17 cellular contexts compared by ENCODE assay signal in the genomic region with DNA sequence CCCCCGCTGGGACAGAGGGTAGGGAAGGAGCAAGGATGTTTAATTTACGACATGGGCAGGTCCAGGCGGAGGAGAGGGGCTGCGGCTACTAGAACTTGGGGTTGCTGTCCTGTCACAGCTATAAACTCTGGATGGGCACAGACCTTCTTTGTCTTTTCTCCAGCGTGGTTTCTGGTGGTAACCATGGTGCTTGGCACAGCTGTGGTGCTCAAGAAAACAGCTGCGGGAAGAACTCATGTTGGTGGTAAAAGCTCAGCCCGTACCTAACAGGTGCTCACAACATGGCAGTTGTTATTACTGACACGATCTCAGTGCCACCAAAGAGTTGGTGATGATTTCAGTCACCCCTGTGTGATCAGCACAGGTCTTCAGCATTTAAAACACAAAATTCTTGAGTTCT. TPM values are rescaled to one million over a fixed set of nuclear protein-coding genes. Genes with fewer than 3 reads are reported as not detected.
A peak's percentile ranks its signal among the peaks of the same experiment; 100 is the strongest.
DNase-seq lines count a peak whose midpoint lies in the region; ATAC-seq and TF ChIP-seq lines count a peak whose summit lies in the region.
"Had no signal": no experiment of that assay in that cellular context is flagged by ENCODE, and none has a peak within 500 bp of the region (broad histone marks: within the 10 kb centered on the region; RNA-seq: fewer than 3 reads in every experiment).

No MANE protein-coding gene starts in this region.

- intact Hi-C loops in IMR-90 (cut with micrococcal nuclease) = no loop called here
- intact Hi-C loops in posterior vena cava (cut with DNase I) = no loop called here
- intact Hi-C loops in ascending aorta (cut with DNase I) = no loop called here

- WGBS in IMR-90 (ENCODE audit: extremely low coverage in 2 of 2, insufficient read length in 1 of 2), 2 experiments = 81% methylated on average over 6 of the region's 8 CpGs; no CpG with 5 or more reads in 1 of the 2 experiments

- H3K4me3 ChIP-seq in IMR-90 (ENCODE audit: insufficient read depth, low read depth, low read length) (no peak overlapping the region), ascending aorta (no peak overlapping the region)

- no peak overlapping the region for H2BK15ac ChIP-seq in IMR-90 (ENCODE audit: low read depth, low read length)

- TF ChIP-seq CTCF in IMR-90 (conservative IDR thresholded peaks at IDR 0.05; ENCODE audit: low read depth, low read length) = no peak
- no peak for TF ChIP-seq CTCF in ascending aorta (IDR thresholded peaks at IDR 0.05)

- no peak overlapping the region for H3K56ac ChIP-seq in IMR-90 (ENCODE audit: extremely low read depth, insufficient read depth, low read length)

- in situ Hi-C loops in IMR-90 (cut with MboI; ENCODE audit: low sequenced_read_pairs) = no loop called here

- H3K4ac ChIP-seq in IMR-90 (ENCODE audit: low read depth, low read length) = no peak overlapping the region

- no peak overlapping the region for H2BK5ac ChIP-seq in IMR-90 (ENCODE audit: low read depth, low read length, poor library complexity, severe bottlenecking)

- H3K4me2 ChIP-seq in IMR-90 (ENCODE audit: low read depth, low read length) = no peak overlapping the region

- POLR2A ChIA-PET in IMR-90 (lab: Charles Lee; ENCODE audit: unreplicated experiment) = no interaction called here

- H3K9me1 ChIP-seq in IMR-90 (ENCODE audit: insufficient read depth, low read length) = no peaks in the 10 kb centered on the region

- H3K36me3 ChIP-seq in IMR-90 (ENCODE audit: control insufficient read depth, insufficient read depth, low read length) = no peaks in the 10 kb centered on the region
- H3K36me3 ChIP-seq in ascending aorta = no peaks in the 10 kb centered on the region

- dilution Hi-C loops in IMR-90 (cut with HindIII; ENCODE audit: low sequenced_read_pairs, unreplicated experiment) = no loop called here

- H2BK120ac ChIP-seq in IMR-90 (ENCODE audit: low read depth, low read length) = no peak overlapping the region

- no peak for DNase-seq in IMR-90
- peak; percentile 15 for DNase-seq in foreskin melanocyte
- peak; percentile 31 for DNase-seq in posterior vena cava (ENCODE audit: low spot score)
- no peak for DNase-seq in ascending aorta (ENCODE audit: low spot score in 2 of 2)
- DNase-seq in activated T-cell treated with anti-CD3 and anti-CD28 coated beads for 4 hours = no peak
- DNase-seq in NCI-H1436 treated with DMSO at 0.1 percent for 48 hours (lab: John Stamatoyannopoulos, UW) = no peak
- DNase-seq in NCI-H1694 treated with DMSO at 0.1 percent for 48 hours (lab: John Stamatoyannopoulos, UW) = no peak
- DNase-seq: C1 segment of cervical spinal cord; Calu3; CD8-positive, alpha-beta T cell; GOT3; HCEC 1CT; Karpas-422; NCI-H1930; NCI-H226; SIG-M5 had no signal

- no peak overlapping the region for H4K5ac ChIP-seq in IMR-90 (ENCODE audit: low read depth, low read length)

- no peak overlapping the region for H2BK20ac ChIP-seq in IMR-90 (ENCODE audit: low read depth, low read length)

- no peak for TF ChIP-seq POLR2A in IMR-90 (IDR thresholded peaks at IDR 0.05; ENCODE audit: low read depth, low read length)

- no peaks in the 10 kb centered on the region for H4K20me1 ChIP-seq in IMR-90 (ENCODE audit: insufficient read depth, low read length)

- CTCF ChIA-PET in IMR-90 (lab: Yijun Ruan, JAX) = no interaction called here

- no peak overlapping the region for H3K14ac ChIP-seq in IMR-90 (replicated peaks; ENCODE audit: low read depth, low read length)

- H3K79me1 ChIP-seq in IMR-90 (ENCODE audit: low read depth in 1 of 2, low read length in 2 of 2) = peaks cover 6 to 18% of the 10 kb centered on the region in 2 experiments; a peak in 2 of 4 replicates

- no peak overlapping the region for H2AFZ ChIP-seq in IMR-90 (replicated peaks; ENCODE audit: low read length, poor library complexity)

- no peak overlapping the region for H3K9ac ChIP-seq in IMR-90 (ENCODE audit: low read depth, low read length)

- no peak for ATAC-seq in IMR-90 (ENCODE audit: low read depth)
- ATAC-seq: CD8-positive, alpha-beta T cell; SK-N-SH treated with all-trans-retinoic acid at 6 μM for 48 hours had no signal

- H3K27ac ChIP-seq in IMR-90 (ENCODE audit: insufficient read depth, low read length) (no peak overlapping the region), ascending aorta (no peak overlapping the region)

- no peak overlapping the region for H4K91ac ChIP-seq in IMR-90 (ENCODE audit: insufficient read depth, low read depth, low read length)

- TF ChIP-seq RAD21 in IMR-90 (IDR thresholded peaks at IDR 0.05; ENCODE audit: low read length) = no peak

- no peak overlapping the region for H2AK5ac ChIP-seq in IMR-90 (ENCODE audit: low read depth, low read length)

- H3K18ac ChIP-seq in IMR-90 (ENCODE audit: low read depth, low read length) = no peak overlapping the region

- H3K9me3 ChIP-seq in IMR-90 (ENCODE audit: control insufficient read depth, insufficient read depth, low read length) (no peaks in the 10 kb centered on the region), ascending aorta (no peaks in the 10 kb centered on the region)

- no peak overlapping the region for H4K8ac ChIP-seq in IMR-90 (ENCODE audit: low read depth in 2 of 2, low read length in 2 of 2)

- peak overlapping the region; percentile 9 for H2AK9ac ChIP-seq in IMR-90 (replicated peaks; ENCODE audit: low read depth, low read length, poor library complexity)

- H3K4me1 ChIP-seq in IMR-90 (ENCODE audit: control insufficient read depth, insufficient read depth, low read length) = no peaks in the 10 kb centered on the region
- no peaks in the 10 kb centered on the region for H3K4me1 ChIP-seq in ascending aorta

- H3K27me3 ChIP-seq in IMR-90 (ENCODE audit: control insufficient read depth, insufficient read depth, low read length) (no peaks in the 10 kb centered on the region), ascending aorta (no peaks in the 10 kb centered on the region)

- no peak overlapping the region for H3K23ac ChIP-seq in IMR-90 (ENCODE audit: low read depth, low read length)

- BruUV-seq in IMR-90 (replicated peaks; lab: Mats Ljungman, UMichigan) = no TSS peak

TF ChIP-seq in IMR-90, 13 proteins besides CTCF, POLR2A, EP300 and RAD21:
- no peak for TF ChIP-seq BHLHE40 (IDR thresholded peaks at IDR 0.05; ENCODE audit: low read depth, low read length)
- no peak for TF ChIP-seq FOS (IDR thresholded peaks at IDR 0.05; ENCODE audit: low read depth, low read length)
- no peak for TF ChIP-seq SMC3 (IDR thresholded peaks at IDR 0.05; ENCODE audit: low read depth, low read length)

RNA-seq across cellular contexts. Expression of gene BAIAP2L1, which starts 13.8 kb away (rescaled TPM):
- 2.2 TPM in 2 replicates for total RNA-seq in IMR-90 (2012; rRNA removed)
- polyA plus RNA-seq in IMR-90 (2012; rRNA removed) = 5.8 and 6.0 TPM in 2 replicates
- 4.7 and 5.4 TPM in 2 replicates for polyA plus RNA-seq in IMR-90 (2012; cell fraction: cytosol; rRNA removed)
- 6.3 and 8.4 TPM in 2 replicates for polyA plus RNA-seq in IMR-90 (2012; cell fraction: nucleus; rRNA removed; ENCODE audit: low replicate concordance)
- 1 to 10 TPM; 1.5 to 1.6 TPM for total RNA-seq in posterior vena cava
- 2.8 TPM for total RNA-seq in ascending aorta

Comparison
In these comparisons a context has a peak if more than half of its experiments do, and no peak if none do; other contexts are left out.
1. DNase-seq: peak in foreskin melanocyte (single experiment) and posterior vena cava (single experiment); none in IMR-90 (single experiment), ascending aorta (0 of 2), activated T-cell treated with anti-CD3 and anti-CD28 coated beads for 4 hours (single experiment), NCI-H1436 treated with DMSO at 0.1 percent for 48 hours (single experiment) and NCI-H1694 treated with DMSO at 0.1 percent for 48 hours (single experiment).